ENCODE assay signal across 1 cellular context in the genomic region with DNA sequence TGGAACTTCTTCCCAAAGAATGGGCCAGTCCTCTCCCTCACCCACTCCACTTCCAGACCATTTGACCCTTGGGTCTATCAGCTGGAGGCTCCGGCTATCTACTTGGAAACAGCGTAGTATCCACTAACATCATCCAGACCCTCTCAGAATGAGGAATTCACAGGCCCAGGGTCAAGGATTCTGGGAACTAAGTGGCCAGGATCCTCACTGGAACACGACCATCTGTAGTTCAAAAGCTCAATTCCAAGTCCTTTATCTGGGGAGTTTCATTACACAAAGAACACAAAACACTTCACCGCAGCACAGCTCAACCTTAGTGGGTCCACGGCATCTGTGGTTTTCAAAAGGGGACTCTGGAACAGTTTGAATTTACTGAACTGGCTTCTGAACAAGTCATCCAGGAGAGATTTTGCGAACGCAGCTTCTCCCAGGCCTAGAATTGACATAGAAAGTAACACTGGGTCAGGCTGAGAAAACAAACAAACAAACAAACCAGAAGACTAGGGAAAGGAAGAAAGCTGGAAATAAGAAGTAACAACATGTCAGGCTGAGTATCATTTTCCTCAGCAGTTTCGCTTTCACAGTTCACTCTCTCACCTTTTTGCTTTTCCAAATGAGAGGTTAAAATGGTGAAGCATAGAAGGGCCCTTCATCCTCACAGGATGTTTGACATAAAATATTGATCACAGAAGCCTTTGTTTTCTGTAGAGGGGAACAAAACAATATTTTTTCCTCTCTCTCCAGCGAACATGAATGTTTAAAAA.
TF ChIP-seq lines count a peak whose summit lies in the region.

No MANE protein-coding gene starts in this region.

TF ChIP-seq in GM12878, 131 proteins besides CTCF, POLR2A, EP300 and RAD21:
- TF ChIP-seq RB1 (IDR thresholded peaks at IDR 0.05; ENCODE audit: borderline replicate concordance) (no peak), POLR2AphosphoS5 (IDR thresholded peaks at IDR 0.05; ENCODE audit: low read length) (no peak), RUNX3 (IDR thresholded peaks at IDR 0.05; ENCODE audit: low read length) (peak; percentile 61), ZBED1 (IDR thresholded peaks at IDR 0.05; ENCODE audit: borderline replicate concordance) (no peak), IKZF2 (IDR thresholded peaks at IDR 0.05) (peak; percentile 27 to 43; a peak in 1 of 4 replicates), ETV6 (conservative IDR thresholded peaks at IDR 0.05 in 1 of 2, IDR thresholded peaks at IDR 0.05 in 1 of 2; ENCODE audit: borderline replicate concordance in 1 of 2, low read depth in 1 of 2) (peak in 1 of 2 experiments; percentile 50; a peak in 1 of 4 replicates), SIX5 (IDR thresholded peaks at IDR 0.05; ENCODE audit: low read depth, low read length, severe bottlenecking) (peak; percentile 16), HCFC1 (IDR thresholded peaks at IDR 0.05; ENCODE audit: low read length) (no peak), SPI1 (IDR thresholded peaks at IDR 0.05; ENCODE audit: borderline replicate concordance, insufficient read depth, low read depth, low read length) (no peak), STAT1 (conservative IDR thresholded peaks at IDR 0.05) (no peak), DPF2 (IDR thresholded peaks at IDR 0.05) (no peak), FOXK2 (IDR thresholded peaks at IDR 0.05) (no peak), EED (IDR thresholded peaks at IDR 0.05; ENCODE audit: low read depth) (0 out of 2 replicates have a peak, but pooled peaks have one; percentile 34), JUNB (IDR thresholded peaks at IDR 0.05) (no peak)
- TF ChIP-seq, protein P1, sequence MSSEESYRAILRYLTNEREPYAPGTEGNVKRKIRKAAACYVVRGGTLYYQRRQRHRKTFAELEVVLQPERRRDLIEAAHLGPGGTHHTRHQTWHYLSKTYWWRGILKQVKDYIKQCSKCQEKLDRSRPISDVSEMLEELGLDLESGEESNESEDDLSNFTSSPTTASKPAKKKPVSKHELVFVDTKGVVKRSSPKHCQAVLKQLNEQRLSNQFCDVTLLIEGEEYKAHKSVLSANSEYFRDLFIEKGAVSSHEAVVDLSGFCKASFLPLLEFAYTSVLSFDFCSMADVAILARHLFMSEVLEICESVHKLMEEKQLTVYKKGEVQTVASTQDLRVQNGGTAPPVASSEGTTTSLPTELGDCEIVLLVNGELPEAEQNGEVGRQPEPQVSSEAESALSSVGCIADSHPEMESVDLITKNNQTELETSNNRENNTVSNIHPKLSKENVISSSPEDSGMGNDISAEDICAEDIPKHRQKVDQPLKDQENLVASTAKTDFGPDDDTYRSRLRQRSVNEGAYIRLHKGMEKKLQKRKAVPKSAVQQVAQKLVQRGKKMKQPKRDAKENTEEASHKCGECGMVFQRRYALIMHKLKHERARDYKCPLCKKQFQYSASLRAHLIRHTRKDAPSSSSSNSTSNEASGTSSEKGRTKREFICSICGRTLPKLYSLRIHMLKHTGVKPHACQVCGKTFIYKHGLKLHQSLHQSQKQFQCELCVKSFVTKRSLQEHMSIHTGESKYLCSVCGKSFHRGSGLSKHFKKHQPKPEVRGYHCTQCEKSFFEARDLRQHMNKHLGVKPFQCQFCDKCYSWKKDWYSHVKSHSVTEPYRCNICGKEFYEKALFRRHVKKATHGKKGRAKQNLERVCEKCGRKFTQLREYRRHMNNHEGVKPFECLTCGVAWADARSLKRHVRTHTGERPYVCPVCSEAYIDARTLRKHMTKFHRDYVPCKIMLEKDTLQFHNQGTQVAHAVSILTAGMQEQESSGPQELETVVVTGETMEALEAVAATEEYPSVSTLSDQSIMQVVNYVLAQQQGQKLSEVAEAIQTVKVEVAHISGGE (CRISPR knock-in tag; IDR thresholded peaks at IDR 0.05): no peak
- TF ChIP-seq, protein P2, sequence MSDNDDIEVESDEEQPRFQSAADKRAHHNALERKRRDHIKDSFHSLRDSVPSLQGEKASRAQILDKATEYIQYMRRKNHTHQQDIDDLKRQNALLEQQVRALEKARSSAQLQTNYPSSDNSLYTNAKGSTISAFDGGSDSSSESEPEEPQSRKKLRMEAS (IDR thresholded peaks at IDR 0.05; ENCODE audit: low read depth, low read length): no peak
- TF ChIP-seq, protein P3, sequence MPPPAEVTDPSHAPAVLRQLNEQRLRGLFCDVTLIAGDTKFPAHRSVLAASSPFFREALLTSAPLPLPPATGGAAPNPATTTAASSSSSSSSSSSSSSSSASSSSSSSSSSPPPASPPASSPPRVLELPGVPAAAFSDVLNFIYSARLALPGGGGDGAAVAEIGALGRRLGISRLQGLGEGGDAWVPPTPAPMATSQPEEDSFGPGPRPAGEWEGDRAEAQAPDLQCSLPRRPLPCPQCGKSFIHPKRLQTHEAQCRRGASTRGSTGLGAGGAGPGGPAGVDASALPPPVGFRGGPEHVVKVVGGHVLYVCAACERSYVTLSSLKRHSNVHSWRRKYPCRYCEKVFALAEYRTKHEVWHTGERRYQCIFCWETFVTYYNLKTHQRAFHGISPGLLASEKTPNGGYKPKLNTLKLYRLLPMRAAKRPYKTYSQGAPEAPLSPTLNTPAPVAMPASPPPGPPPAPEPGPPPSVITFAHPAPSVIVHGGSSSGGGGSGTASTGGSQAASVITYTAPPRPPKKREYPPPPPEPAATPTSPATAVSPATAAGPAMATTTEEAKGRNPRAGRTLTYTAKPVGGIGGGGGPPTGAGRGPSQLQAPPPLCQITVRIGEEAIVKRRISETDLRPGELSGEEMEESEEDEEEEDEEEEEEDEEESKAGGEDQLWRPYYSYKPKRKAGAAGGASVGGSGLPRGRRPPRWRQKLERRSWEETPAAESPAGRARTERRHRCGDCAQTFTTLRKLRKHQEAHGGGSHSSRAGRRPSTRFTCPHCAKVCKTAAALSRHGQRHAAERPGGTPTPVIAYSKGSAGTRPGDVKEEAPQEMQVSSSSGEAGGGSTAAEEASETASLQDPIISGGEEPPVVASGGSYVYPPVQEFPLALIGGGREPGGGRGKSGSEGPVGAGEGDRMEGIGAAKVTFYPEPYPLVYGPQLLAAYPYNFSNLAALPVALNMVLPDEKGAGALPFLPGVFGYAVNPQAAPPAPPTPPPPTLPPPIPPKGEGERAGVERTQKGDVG (CRISPR knock-in tag; IDR thresholded peaks at IDR 0.05): no peak
